Comparison of ENCODE assay signal across 14 cellular contexts in genomic region chr7:22438994-22439393, GRCh38.
DNase-seq lines count a peak whose midpoint lies in the region; ATAC-seq and TF ChIP-seq lines count a peak whose summit lies in the region.
"Had no signal": no experiment of that assay in that cellular context is flagged by ENCODE, and none has a peak within 500 bp of the region (broad histone marks: within the 10 kb centered on the region; RNA-seq: fewer than 3 reads in every experiment).

No MANE protein-coding gene starts in this region.

- WGBS in esophagus muscularis mucosa = 87% methylated on average over 3 of the region's 3 CpGs

- TF ChIP-seq CTCF in KMS-11 (conservative IDR thresholded peaks at IDR 0.05; ENCODE audit: low read depth, low read length) = no peak
- TF ChIP-seq CTCF in esophagus muscularis mucosa (IDR thresholded peaks at IDR 0.05) = no peak
- no peak for TF ChIP-seq CTCF in upper lobe of right lung (IDR thresholded peaks at IDR 0.05)

- no peak overlapping the region for H3K4me3 ChIP-seq in KMS-11 (IDR thresholded peaks at IDR 0.05; ENCODE audit: insufficient read depth, low read depth, low read length)
- H3K4me3 ChIP-seq in esophagus muscularis mucosa = no peak overlapping the region
- H3K4me3 ChIP-seq in upper lobe of right lung = no peak overlapping the region
- H3K4me3 ChIP-seq: esophagus squamous epithelium had no signal

- H3K4me1 ChIP-seq in KMS-11 (ENCODE audit: low read depth, poor library complexity, severe bottlenecking) = peaks cover 69% of the 10 kb centered on the region
- peaks cover 0 to 4% (median under 1%) of the 10 kb centered on the region in 4 donors for H3K4me1 ChIP-seq in esophagus muscularis mucosa
- peaks cover 12% of the 10 kb centered on the region for H3K4me1 ChIP-seq in upper lobe of right lung
- H3K4me1 ChIP-seq: parathyroid adenoma had no signal

- H3K36me3 ChIP-seq in KMS-11 (ENCODE audit: insufficient read depth) = no peaks in the 10 kb centered on the region
- no peaks in the 10 kb centered on the region for H3K36me3 ChIP-seq in esophagus muscularis mucosa
- no peaks in the 10 kb centered on the region for H3K36me3 ChIP-seq in upper lobe of right lung
- H3K36me3 ChIP-seq: esophagus squamous epithelium had no signal

- H3K4me1 Mint-ChIP-seq in T-helper 17 cell = peaks cover 2% of the 10 kb centered on the region

- DNase-seq in esophagus muscularis mucosa (ENCODE audit: extremely low spot score) = no peak
- no peak for DNase-seq in upper lobe of right lung
- DNase-seq in SW 1271 (lab: John Stamatoyannopoulos, UW) = no peak
- no peak for DNase-seq in T-helper 17 cell
- DNase-seq: activated CD8-positive, alpha-beta T cell treated with anti-CD3 and anti-CD28 coated beads for 36 hours; activated gamma-delta T cell; CD8-positive, alpha-beta T cell; esophagus squamous epithelium; NCI-H1930 had no signal

- no peak overlapping the region for H3K27ac Mint-ChIP-seq in T-helper 17 cell
- H3K27ac Mint-ChIP-seq: activated CD8-positive, alpha-beta T cell treated with anti-CD3 and anti-CD28 coated beads for 36 hours; CD8-positive, alpha-beta T cell had no signal

- TF ChIP-seq POLR2A in esophagus muscularis mucosa (IDR thresholded peaks at IDR 0.05; ENCODE audit: low read depth) = no peak

- ATAC-seq in GM18498 (IDR thresholded peaks at IDR 0.05; ENCODE audit: unreplicated experiment) (peak; percentile 54), GM19463 (IDR thresholded peaks at IDR 0.05; ENCODE audit: unreplicated experiment) (peak; percentile 56), HG02840 (IDR thresholded peaks at IDR 0.05; ENCODE audit: low FRiP score, unreplicated experiment) (peak; percentile 47), upper lobe of right lung (no peak), T-helper 17 cell (no peak)
- ATAC-seq: activated CD8-positive, alpha-beta T cell treated with anti-CD3 and anti-CD28 coated beads for 36 hours; CD8-positive, alpha-beta T cell had no signal

- 0 out of 2 replicates have a peak overlapping the region, but pooled peaks have one; percentile 17 for H2AFZ ChIP-seq in KMS-11 (ENCODE audit: low read depth)
- H2AFZ ChIP-seq: parathyroid adenoma had no signal

- no peak for TF ChIP-seq EP300 in esophagus muscularis mucosa (IDR thresholded peaks at IDR 0.05)

- H3K4me2 ChIP-seq in KMS-11 = peak overlapping the region; percentile 38

- intact Hi-C loops in esophagus muscularis mucosa (cut with DNase I) = no loop called here
- intact Hi-C loops in upper lobe of right lung (cut with DNase I) = no loop called here

- H3K4me3 Mint-ChIP-seq in T-helper 17 cell = no peak overlapping the region
- H3K4me3 Mint-ChIP-seq: activated CD8-positive, alpha-beta T cell treated with anti-CD3 and anti-CD28 coated beads for 36 hours; CD8-positive, alpha-beta T cell had no signal

- H3K79me2 ChIP-seq in KMS-11 (ENCODE audit: insufficient read depth, low read depth) = no peaks in the 10 kb centered on the region
- H3K79me2 ChIP-seq: parathyroid adenoma had no signal

- no peaks in the 10 kb centered on the region for H3K27me3 ChIP-seq in KMS-11 (ENCODE audit: insufficient read depth, low read depth)
- H3K27me3 ChIP-seq in esophagus muscularis mucosa = no peaks in the 10 kb centered on the region
- no peaks in the 10 kb centered on the region for H3K27me3 ChIP-seq in upper lobe of right lung
- H3K27me3 ChIP-seq: esophagus squamous epithelium had no signal

- H3K9me3 ChIP-seq in esophagus muscularis mucosa (no peaks in the 10 kb centered on the region), upper lobe of right lung (no peaks in the 10 kb centered on the region), T-helper 17 cell (ENCODE audit: control insufficient read depth, low read length, poor library complexity, severe bottlenecking) (no peaks in the 10 kb centered on the region)
- H3K9me3 ChIP-seq: esophagus squamous epithelium had no signal

- H3K36me3 Mint-ChIP-seq in T-helper 17 cell (ENCODE audit: low read depth) = no peaks in the 10 kb centered on the region
- H3K36me3 Mint-ChIP-seq: CD8-positive, alpha-beta T cell had no signal

- H3K9ac ChIP-seq in KMS-11 = no peak overlapping the region
- H3K9ac ChIP-seq: parathyroid adenoma had no signal

- H4K20me1 ChIP-seq in KMS-11 (ENCODE audit: insufficient read depth) = no peaks in the 10 kb centered on the region

- peaks cover 25% of the 10 kb centered on the region for H3K27me3 Mint-ChIP-seq in T-helper 17 cell

- H3K27ac ChIP-seq in KMS-11 (peak overlapping the region; percentile 17; the same call in 1 of the 2 replicates), esophagus muscularis mucosa (replicated peaks in 1 of 4) (no peak overlapping the region), upper lobe of right lung (no peak overlapping the region)
- H3K27ac ChIP-seq: esophagus squamous epithelium, parathyroid adenoma had no signal

Comparison
In these comparisons a context has a peak if more than half of its experiments do, and no peak if none do; other contexts are left out.
1. ATAC-seq: peak in GM18498 (single experiment), GM19463 (single experiment) and HG02840 (single experiment); none in upper lobe of right lung (single experiment) and T-helper 17 cell (single experiment).